ENCODE assay signal across 14 cellular contexts in genomic region chr5:65809817-65810531, GRCh38.
A peak's percentile ranks its signal among the peaks of the same experiment; 100 is the strongest.
DNase-seq lines count a peak whose midpoint lies in the region; ATAC-seq, FAIRE-seq and TF ChIP-seq lines count a peak whose summit lies in the region.
"Had no signal": no experiment of that assay in that cellular context is flagged by ENCODE, and none has a peak within 500 bp of the region (broad histone marks: within the 10 kb centered on the region; RNA-seq: fewer than 3 reads in every experiment).

No MANE protein-coding gene starts in this region.

- H3K27ac ChIP-seq in keratinocyte (ENCODE audit: control insufficient read depth, insufficient read depth, low read length) (peak overlapping the region; percentile 47), tibial nerve (peak overlapping the region in 2 of 4 donors; percentile 36 to 69)

- FAIRE-seq in keratinocyte (lab: Jason Lieb, UNC) = peak; percentile 68

- TF ChIP-seq POLR2A in tibial nerve (IDR thresholded peaks at IDR 0.05) = no peak

- H3K4me1 ChIP-seq in keratinocyte (ENCODE audit: control insufficient read depth, extremely low read depth, insufficient read depth, low read length) = peaks cover 30% of the 10 kb centered on the region
- peaks cover 0 to 23% (median 2%) of the 10 kb centered on the region in 4 donors for H3K4me1 ChIP-seq in tibial nerve

- H3K9me1 ChIP-seq in keratinocyte (ENCODE audit: control insufficient read depth, extremely low read depth, insufficient read depth, low read length) = no peaks in the 10 kb centered on the region

- H3K27me3 ChIP-seq in keratinocyte (ENCODE audit: control insufficient read depth, extremely low read depth, insufficient read depth, low read length) (no peaks in the 10 kb centered on the region), tibial nerve (no peaks in the 10 kb centered on the region)

- H3K27me3 Mint-ChIP-seq in mesothelial cell of epicardium (ENCODE audit: low read depth) = no peaks in the 10 kb centered on the region
- H3K27me3 Mint-ChIP-seq: stimulated activated naive CD8-positive, alpha-beta T cell treated with anti-CD3 and anti-CD28 coated beads, Interleukin-15, Interleukin-2, amounts not matched to agents 100 ng/mL and 50 ng/mL, for 24 hours had no signal

- H3K4me3 Mint-ChIP-seq in mesothelial cell of epicardium = no peak overlapping the region
- H3K4me3 Mint-ChIP-seq: activated CD8-positive, alpha-beta T cell treated with anti-CD3 and anti-CD28 coated beads, Interleukin-2, amount 10 ng/mL, durations not matched to agents 7 days and 5 days; stimulated activated naive CD8-positive, alpha-beta T cell treated with anti-CD3 and anti-CD28 coated beads, Interleukin-15, Interleukin-2, amounts not matched to agents 100 ng/mL and 50 ng/mL, for 24 hours had no signal

- ATAC-seq in HG02588 (IDR thresholded peaks at IDR 0.05; ENCODE audit: unreplicated experiment) = no peak
- ATAC-seq: activated CD8-positive, alpha-beta T cell treated with anti-CD3 and anti-CD28 coated beads, Interleukin-2, amount 10 ng/mL, durations not matched to agents 7 days and 5 days had no signal

- no peak overlapping the region for H3K27ac Mint-ChIP-seq in mesothelial cell of epicardium
- H3K27ac Mint-ChIP-seq: activated CD8-positive, alpha-beta T cell treated with anti-CD3 and anti-CD28 coated beads, Interleukin-2, amount 10 ng/mL, durations not matched to agents 7 days and 5 days; stimulated activated naive CD8-positive, alpha-beta T cell treated with anti-CD3 and anti-CD28 coated beads, Interleukin-15, Interleukin-2, amounts not matched to agents 100 ng/mL and 50 ng/mL, for 24 hours had no signal

- no peaks in the 10 kb centered on the region for H3K79me2 ChIP-seq in keratinocyte (ENCODE audit: control insufficient read depth, insufficient read depth, low read length)

- WGBS in tibial nerve, 2 donors = 69 to 74% methylated on average over 8 of the region's 8 CpGs

- H3K36me3 ChIP-seq in keratinocyte (ENCODE audit: control insufficient read depth in 2 of 2, extremely low read depth in 1 of 2, insufficient read depth in 2 of 2, low read length in 2 of 2) (peaks cover 0 to 3% of the 10 kb centered on the region in 2 experiments), tibial nerve (peaks cover 0 to 46% (median 0%) of the 10 kb centered on the region in 3 donors)

- no peak overlapping the region for H3K4me3 ChIP-seq in choroid plexus epithelial cell (ENCODE audit: low read depth, low read length)
- no peak overlapping the region for H3K4me3 ChIP-seq in keratinocyte (ENCODE audit: control insufficient read depth in 2 of 3, extremely low read depth in 1 of 3, insufficient read depth in 2 of 3, low read depth in 1 of 3, low read length in 3 of 3)
- no peak overlapping the region for H3K4me3 ChIP-seq in tibial nerve
- H3K4me3 ChIP-seq: smooth muscle cell had no signal

- no peaks in the 10 kb centered on the region for H4K20me1 ChIP-seq in keratinocyte (ENCODE audit: control insufficient read depth, extremely low read depth, insufficient read depth, low read length)

- TF ChIP-seq EP300 in tibial nerve (IDR thresholded peaks at IDR 0.05) = peak in 1 of 2 donors; percentile 8

- H3K9me3 Mint-ChIP-seq in mesothelial cell of epicardium = peaks cover 8% of the 10 kb centered on the region
- H3K9me3 Mint-ChIP-seq: stimulated activated naive CD8-positive, alpha-beta T cell treated with anti-CD3 and anti-CD28 coated beads, Interleukin-15, Interleukin-2, amounts not matched to agents 100 ng/mL and 50 ng/mL, for 24 hours had no signal

- H3K9ac ChIP-seq in keratinocyte (ENCODE audit: control insufficient read depth, extremely low read depth, insufficient read depth, low read length) = no peak overlapping the region

- no peak overlapping the region for H3K4me2 ChIP-seq in keratinocyte (ENCODE audit: control insufficient read depth, extremely low read depth, insufficient read depth, low read depth, low read length)
- H3K4me2 ChIP-seq: smooth muscle cell had no signal

- no peaks in the 10 kb centered on the region for H3K9me3 ChIP-seq in keratinocyte (ENCODE audit: control insufficient read depth, low read depth, low read length)
- no peaks in the 10 kb centered on the region for H3K9me3 ChIP-seq in tibial nerve

- TF ChIP-seq CTCF in choroid plexus epithelial cell (conservative IDR thresholded peaks at IDR 0.05; ENCODE audit: low read depth, low read length) (no peak), keratinocyte (optimal IDR thresholded peaks at IDR 0.05 in 1 of 3, IDR thresholded peaks at IDR 0.05 in 1 of 3, conservative IDR thresholded peaks at IDR 0.05 in 1 of 3; ENCODE audit: extremely low read depth in 1 of 3, insufficient read depth in 2 of 3, low read length in 3 of 3) (no peak), tibial nerve (IDR thresholded peaks at IDR 0.05) (no peak), mesothelial cell of epicardium (IDR thresholded peaks at IDR 0.05; ENCODE audit: unreplicated experiment) (no peak)

- DNase-seq in M059J (ENCODE audit: low read depth) (peak; percentile 96), choroid plexus epithelial cell (ENCODE audit: low read depth) (peak; percentile 84), keratinocyte (ENCODE audit: low read depth, low spot score) (no peak), tibial nerve (ENCODE audit: low spot score in 2 of 2) (peak; percentile 24 to 40), NCI-H1092 (lab: John Stamatoyannopoulos, UW) (no peak), mesothelial cell of epicardium (ENCODE audit: low spot score in 2 of 2, unreplicated experiment in 2 of 2) (no peak), HuH-7 (ENCODE audit: low spot score) (no peak)
- DNase-seq: activated CD8-positive, alpha-beta T cell treated with anti-CD3 and anti-CD28 coated beads, Interleukin-2, amount 10 ng/mL, durations not matched to agents 7 days and 5 days; central memory CD4-positive, alpha-beta T cell; NCI-H1417 treated with DMSO at 0.1 percent for 48 hours; SHP77 had no signal

- peaks cover 6% of the 10 kb centered on the region for H3K4me1 Mint-ChIP-seq in mesothelial cell of epicardium

- dilution Hi-C loops in keratinocyte (cut with MboI; ENCODE audit: extremely low pct_ligation_motif_present, low sequenced_read_pairs) = no loop called here

- H3K36me3 Mint-ChIP-seq in mesothelial cell of epicardium = peaks cover 59% of the 10 kb centered on the region

- H2AFZ ChIP-seq in keratinocyte (ENCODE audit: control insufficient read depth, low read length) = peak overlapping the region; percentile 34

Comparison
In these comparisons a context has a peak if more than half of its experiments do, and no peak if none do; other contexts are left out.
1. DNase-seq: peak in M059J (single experiment), choroid plexus epithelial cell (single experiment) and tibial nerve (2 of 2); none in keratinocyte (single experiment), NCI-H1092 (single experiment), mesothelial cell of epicardium (0 of 2) and HuH-7 (single experiment).